Comparison of ENCODE assay signal across 16 cellular contexts in genomic region chr7:36984051-36984492, GRCh38.
DNase-seq lines count a peak whose midpoint lies in the region; ATAC-seq and TF ChIP-seq lines count a peak whose summit lies in the region.
"Had no signal": no experiment of that assay in that cellular context is flagged by ENCODE, and none has a peak within 500 bp of the region (broad histone marks: within the 10 kb centered on the region; RNA-seq: fewer than 3 reads in every experiment).

No MANE protein-coding gene starts in this region.

- no peak for ATAC-seq in activated naive CD8-positive, alpha-beta T cell treated with anti-CD3 and anti-CD28 coated beads, Interleukin-2, amount 50 U/mL, for 24 hours
- no peak for ATAC-seq in activated CD8-positive, alpha-beta memory T cell treated with anti-CD3 and anti-CD28 coated beads, Interleukin-2, amount 10 ng/mL, durations not matched to agents 7 days and 5 days

- TF ChIP-seq POLR2A in esophagus muscularis mucosa (IDR thresholded peaks at IDR 0.05; ENCODE audit: low read depth) = no peak

- TF ChIP-seq EP300 in esophagus muscularis mucosa (IDR thresholded peaks at IDR 0.05) = no peak

- peaks cover 12% of the 10 kb centered on the region for H3K36me3 Mint-ChIP-seq in activated naive CD8-positive, alpha-beta T cell
- H3K36me3 Mint-ChIP-seq in activated naive CD8-positive, alpha-beta T cell treated with anti-CD3 and anti-CD28 coated beads, Interleukin-2, amount 50 U/mL, for 24 hours (ENCODE audit: low read depth) = peaks cover 17% of the 10 kb centered on the region
- H3K36me3 Mint-ChIP-seq in type B pancreatic cell = no peaks in the 10 kb centered on the region
- peaks cover 15% of the 10 kb centered on the region for H3K36me3 Mint-ChIP-seq in activated CD8-positive, alpha-beta memory T cell treated with anti-CD3 and anti-CD28 coated beads, Interleukin-2, amount 10 ng/mL, durations not matched to agents 7 days and 5 days

- H3K4me3 Mint-ChIP-seq in activated naive CD8-positive, alpha-beta T cell = no peak overlapping the region
- H3K4me3 Mint-ChIP-seq in activated naive CD8-positive, alpha-beta T cell treated with anti-CD3 and anti-CD28 coated beads, Interleukin-2, amount 50 U/mL, for 24 hours = no peak overlapping the region
- H3K4me3 Mint-ChIP-seq in type B pancreatic cell = peak overlapping the region; percentile 69
- no peak overlapping the region for H3K4me3 Mint-ChIP-seq in activated CD8-positive, alpha-beta memory T cell treated with anti-CD3 and anti-CD28 coated beads, Interleukin-2, amount 10 ng/mL, durations not matched to agents 7 days and 5 days
- H3K4me3 Mint-ChIP-seq: memory B cell had no signal

- peak overlapping the region in 1 of 4 donors; percentile 36 for H3K4me3 ChIP-seq in esophagus muscularis mucosa
- H3K4me3 ChIP-seq: right atrium auricular region, SJCRH30 had no signal

- H3K27me3 ChIP-seq in esophagus muscularis mucosa = no peaks in the 10 kb centered on the region
- H3K27me3 ChIP-seq: right atrium auricular region, SJCRH30 had no signal

- peaks cover 11 to 78% (median 66%) of the 10 kb centered on the region in 4 donors for H3K4me1 ChIP-seq in esophagus muscularis mucosa

- H3K9me3 Mint-ChIP-seq in activated naive CD8-positive, alpha-beta T cell (ENCODE audit: low read depth) = no peaks in the 10 kb centered on the region
- H3K9me3 Mint-ChIP-seq in activated naive CD8-positive, alpha-beta T cell treated with anti-CD3 and anti-CD28 coated beads, Interleukin-2, amount 50 U/mL, for 24 hours = no peaks in the 10 kb centered on the region
- peaks cover 4% of the 10 kb centered on the region for H3K9me3 Mint-ChIP-seq in type B pancreatic cell
- H3K9me3 Mint-ChIP-seq in activated CD8-positive, alpha-beta memory T cell treated with anti-CD3 and anti-CD28 coated beads, Interleukin-2, amount 10 ng/mL, durations not matched to agents 7 days and 5 days (ENCODE audit: low read depth) = peaks cover 2% of the 10 kb centered on the region
- H3K9me3 Mint-ChIP-seq: memory B cell had no signal

- CTCF ChIA-PET in activated CD8-positive, alpha-beta memory T cell treated with anti-CD3 and anti-CD28 coated beads, Interleukin-2, amount 10 ng/mL, durations not matched to agents 7 days and 5 days (lab: Charles Lee) = interaction anchor here (1.0 to 1.8 kb wide), 3 partner anchors 10 to 198 kb away, joined by 3 to 7 read pairs (median 4); no protein-coding TSS in a partner anchor

- WGBS in esophagus muscularis mucosa = 47% methylated on average over 8 of the region's 8 CpGs

- DNase-seq in activated naive CD8-positive, alpha-beta T cell treated with anti-CD3 and anti-CD28 coated beads, Interleukin-2, amount 50 U/mL, for 24 hours = no peak
- DNase-seq in NCI-H748 (lab: John Stamatoyannopoulos, UW; ENCODE audit: unreplicated experiment) = peak; percentile 48
- no peak for DNase-seq in esophagus muscularis mucosa (ENCODE audit: extremely low spot score)
- DNase-seq in type B pancreatic cell (ENCODE audit: extremely low spot score, unreplicated experiment) = no peak
- no peak for DNase-seq in stimulated activated naive CD4-positive, alpha-beta T cell treated with Interleukin-2 at 50 U/mL for 16 hours (lab: John Stamatoyannopoulos, UW)
- no peak for DNase-seq in activated CD8-positive, alpha-beta memory T cell treated with anti-CD3 and anti-CD28 coated beads, Interleukin-2, amount 10 ng/mL, durations not matched to agents 7 days and 5 days
- no peak for DNase-seq in NCI-H82 treated with DMSO at 0.1 percent for 48 hours (lab: John Stamatoyannopoulos, UW; ENCODE audit: unreplicated experiment)
- DNase-seq: activated CD4-positive, alpha-beta T cell treated with anti-CD3 and anti-CD28 coated beads for 4 hours; activated CD8-positive, alpha-beta memory T cell treated with anti-CD3 and anti-CD28 coated beads, Interleukin-2, amount 50 U/mL, for 48 hours; activated naive CD4-positive, alpha-beta T cell; erythroblast; H7; SJCRH30 had no signal

- H3K9me3 ChIP-seq in esophagus muscularis mucosa = no peaks in the 10 kb centered on the region
- H3K9me3 ChIP-seq: right atrium auricular region, SJCRH30 had no signal

- H3K27ac Mint-ChIP-seq in activated naive CD8-positive, alpha-beta T cell = peak overlapping the region; percentile 6
- H3K27ac Mint-ChIP-seq in activated naive CD8-positive, alpha-beta T cell treated with anti-CD3 and anti-CD28 coated beads, Interleukin-2, amount 50 U/mL, for 24 hours = no peak overlapping the region
- no peak overlapping the region for H3K27ac Mint-ChIP-seq in type B pancreatic cell
- H3K27ac Mint-ChIP-seq in activated CD8-positive, alpha-beta memory T cell treated with anti-CD3 and anti-CD28 coated beads, Interleukin-2, amount 10 ng/mL, durations not matched to agents 7 days and 5 days = no peak overlapping the region

- intact Hi-C loops in esophagus muscularis mucosa (cut with DNase I) = loop anchor here (5.0 kb wide), 1 partner anchor 48 kb away; no protein-coding TSS in a partner anchor

- H3K27me3 Mint-ChIP-seq in activated naive CD8-positive, alpha-beta T cell = no peaks in the 10 kb centered on the region
- no peaks in the 10 kb centered on the region for H3K27me3 Mint-ChIP-seq in activated naive CD8-positive, alpha-beta T cell treated with anti-CD3 and anti-CD28 coated beads, Interleukin-2, amount 50 U/mL, for 24 hours
- no peaks in the 10 kb centered on the region for H3K27me3 Mint-ChIP-seq in type B pancreatic cell
- no peaks in the 10 kb centered on the region for H3K27me3 Mint-ChIP-seq in activated CD8-positive, alpha-beta memory T cell treated with anti-CD3 and anti-CD28 coated beads, Interleukin-2, amount 10 ng/mL, durations not matched to agents 7 days and 5 days
- H3K27me3 Mint-ChIP-seq: memory B cell had no signal

- peak overlapping the region in 3 of 4 donors; percentile 35 to 70 (median 47) for H3K27ac ChIP-seq in esophagus muscularis mucosa (replicated peaks in 1 of 4)
- H3K27ac ChIP-seq: right atrium auricular region, SJCRH30 had no signal

- no peaks in the 10 kb centered on the region for H3K36me3 ChIP-seq in esophagus muscularis mucosa
- H3K36me3 ChIP-seq: right atrium auricular region, SJCRH30 had no signal

- TF ChIP-seq CTCF in esophagus muscularis mucosa (IDR thresholded peaks at IDR 0.05) (no peak), type B pancreatic cell (conservative IDR thresholded peaks at IDR 0.05) (no peak)

- H3K4me1 Mint-ChIP-seq in activated naive CD8-positive, alpha-beta T cell (ENCODE audit: low read depth) = peaks cover 36% of the 10 kb centered on the region
- H3K4me1 Mint-ChIP-seq in activated naive CD8-positive, alpha-beta T cell treated with anti-CD3 and anti-CD28 coated beads, Interleukin-2, amount 50 U/mL, for 24 hours = peaks cover 34% of the 10 kb centered on the region
- peaks cover 63% of the 10 kb centered on the region for H3K4me1 Mint-ChIP-seq in type B pancreatic cell (ENCODE audit: unreplicated experiment)
- H3K4me1 Mint-ChIP-seq in activated CD8-positive, alpha-beta memory T cell treated with anti-CD3 and anti-CD28 coated beads, Interleukin-2, amount 10 ng/mL, durations not matched to agents 7 days and 5 days = peaks cover 13% of the 10 kb centered on the region
